Comparison of ENCODE assay signal across 9 cellular contexts in genomic region chr11:12111482-12112149, GRCh38. TPM values are rescaled to one million over a fixed set of nuclear protein-coding genes. Genes with fewer than 3 reads are reported as not detected.
DNase-seq lines count a peak whose midpoint lies in the region; ATAC-seq, FAIRE-seq and TF ChIP-seq lines count a peak whose summit lies in the region.
"Had no signal": no experiment of that assay in that cellular context is flagged by ENCODE, and none has a peak within 500 bp of the region (broad histone marks: within the 10 kb centered on the region; RNA-seq: fewer than 3 reads in every experiment).

No MANE protein-coding gene starts in this region.

- ATAC-seq in activated naive CD8-positive, alpha-beta T cell treated with anti-CD3 and anti-CD28 coated beads, Interleukin-2, amount 50 U/mL, for 24 hours: no peak

- 74 to 84% (median 78%) methylated on average over 11 to 13 of the region's 13 CpGs for WGBS in spleen, 5 donors

- H3K4me3 Mint-ChIP-seq in activated naive CD8-positive, alpha-beta T cell treated with anti-CD3 and anti-CD28 coated beads, Interleukin-2, amount 50 U/mL, for 24 hours: peak overlapping the region; percentile 70

- no peak for TF ChIP-seq CTCF in spleen (IDR thresholded peaks at IDR 0.05 in 8 of 11, conservative IDR thresholded peaks at IDR 0.05 in 3 of 11)

- FAIRE-seq in HTR-8/SVneo (lab: Jason Lieb, UNC): no peak
- FAIRE-seq: colon had no signal

- H3K9me3 Mint-ChIP-seq in activated naive CD8-positive, alpha-beta T cell treated with anti-CD3 and anti-CD28 coated beads, Interleukin-2, amount 50 U/mL, for 24 hours: no peaks in the 10 kb centered on the region

- H3K9me3 ChIP-seq in iPS-18c (ENCODE audit: control insufficient read depth, insufficient read depth, low read length) (no peaks in the 10 kb centered on the region), spleen (no peaks in the 10 kb centered on the region)

- H3K4me3 ChIP-seq in iPS-18c (ENCODE audit: insufficient read depth, low read depth, low read length): peak overlapping the region; percentile 55
- peak overlapping the region in 7 of 8 donors; percentile 66 to 90 (median 79) for H3K4me3 ChIP-seq in spleen

- H3K27ac Mint-ChIP-seq in activated naive CD8-positive, alpha-beta T cell treated with anti-CD3 and anti-CD28 coated beads, Interleukin-2, amount 50 U/mL, for 24 hours: no peak overlapping the region

- DNase-seq in NCI-H1105 (lab: John Stamatoyannopoulos, UW): peak; percentile 15
- no peak for DNase-seq in NCI-H1105 treated with DMSO at 0.1 percent for 48 hours (lab: John Stamatoyannopoulos, UW)
- DNase-seq in activated naive CD8-positive, alpha-beta T cell treated with anti-CD3 and anti-CD28 coated beads, Interleukin-2, amount 50 U/mL, for 24 hours: no peak
- no peak for DNase-seq in spleen
- no peak for DNase-seq in NCI-H128 (lab: John Stamatoyannopoulos, UW; ENCODE audit: unreplicated experiment)
- DNase-seq in HTR-8/SVneo (ENCODE audit: insufficient read length, low spot score): no peak
- DNase-seq in SIG-M5 treated with dmso at 0.1 percent for 504 hours (lab: John Stamatoyannopoulos, UW; ENCODE audit: unreplicated experiment): no peak

- H3K36me3 Mint-ChIP-seq in activated naive CD8-positive, alpha-beta T cell treated with anti-CD3 and anti-CD28 coated beads, Interleukin-2, amount 50 U/mL, for 24 hours (ENCODE audit: low read depth): peaks cover 6% of the 10 kb centered on the region

- H3K4me1 ChIP-seq in spleen: peaks cover 3 to 28% (median 21%) of the 10 kb centered on the region in 6 donors

- peak overlapping the region in 5 of 8 donors; percentile 27 to 84 (median 68) for H3K27ac ChIP-seq in spleen

- H3K36me3 ChIP-seq in spleen: no peaks in the 10 kb centered on the region

- intact Hi-C loops in spleen (cut with DNase I; ENCODE audit: low total_unique reads): no loop called here

- peaks cover 0 to 22% (median 0%) of the 10 kb centered on the region in 7 donors for H3K27me3 ChIP-seq in spleen (replicated peaks in 1 of 7)

- peaks cover 31% of the 10 kb centered on the region for H3K4me1 Mint-ChIP-seq in activated naive CD8-positive, alpha-beta T cell treated with anti-CD3 and anti-CD28 coated beads, Interleukin-2, amount 50 U/mL, for 24 hours

- no peaks in the 10 kb centered on the region for H3K27me3 Mint-ChIP-seq in activated naive CD8-positive, alpha-beta T cell treated with anti-CD3 and anti-CD28 coated beads, Interleukin-2, amount 50 U/mL, for 24 hours

- TF ChIP-seq POLR2A in spleen (IDR thresholded peaks at IDR 0.05): no peak

RNA-seq across cellular contexts. Expression of gene MICAL2, which starts 1.2 kb away (rescaled TPM):
- 10 to 100 TPM; 18.6 to 50.8 (median 36.4) TPM for total RNA-seq in spleen
- 1 to 10 TPM; 1.9 to 4.6 (median 2.2) TPM for polyA plus RNA-seq in spleen
